In the genomic region with DNA sequence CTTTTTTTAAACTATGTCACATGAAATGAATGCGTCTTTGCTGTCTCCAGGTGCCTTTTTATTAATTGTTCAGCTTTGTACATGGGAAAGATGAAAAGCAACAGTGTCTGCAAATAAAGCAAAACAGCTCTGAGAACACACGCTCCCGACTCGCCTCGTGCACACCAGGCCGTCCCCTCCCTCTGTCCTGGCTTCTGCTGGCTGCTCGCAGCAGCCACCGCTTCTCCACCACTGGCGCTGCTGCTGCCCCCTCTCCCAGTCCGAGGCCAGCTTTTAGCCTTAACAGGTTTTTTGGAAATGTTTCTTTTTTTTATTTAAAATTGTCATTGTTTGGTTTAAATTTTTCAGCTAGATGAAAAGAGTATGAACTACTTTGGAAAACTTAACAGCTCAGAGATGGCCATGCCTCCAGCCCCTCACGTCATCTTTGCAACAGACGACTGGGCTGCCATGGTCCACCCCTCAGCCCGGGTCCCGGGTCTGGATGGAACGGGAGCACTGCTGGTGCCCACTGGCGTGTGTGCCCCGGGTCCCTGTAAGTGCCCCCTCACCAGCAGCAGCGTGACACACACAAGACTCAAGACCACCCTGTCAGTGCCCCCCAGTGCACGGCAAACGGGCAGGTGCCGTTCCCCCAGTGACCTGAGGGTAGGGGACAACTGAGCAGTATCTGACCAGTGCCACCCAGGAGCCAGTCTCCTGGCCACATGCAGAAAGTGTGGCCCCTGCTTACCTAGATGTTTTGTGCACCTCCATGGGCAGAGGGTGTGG, we compare ENCODE assay signal across 29 cellular contexts.
"Had no signal": no experiment of that assay in that cellular context is flagged by ENCODE, and none has a peak within 500 bp of the region (broad histone marks: within the 10 kb centered on the region; RNA-seq: fewer than 3 reads in every experiment).

No MANE protein-coding gene starts in this region.

- H3K4me1 Mint-ChIP-seq: activated naive CD8-positive, alpha-beta T cell treated with anti-CD3 and anti-CD28 coated beads, Interleukin-2, amount 10 ng/mL, durations not matched to agents 7 days and 5 days; nephron; stimulated activated memory B cell treated with anti-CD40 and anti-IgM and Interleukin-4, amounts not matched to agents 10 μg/mL and 1 μg/mL and 100 μg/mL, for 72 hours; stimulated activated naive CD8-positive, alpha-beta T cell treated with anti-CD3 and anti-CD28 coated beads, Interleukin-15, amount 100 ng/mL, for 72 hours had no signal

- H3K27me3 Mint-ChIP-seq: activated CD8-positive, alpha-beta T cell treated with anti-CD3 and anti-CD28 coated beads for 36 hours; brain; progenitor cell of endocrine pancreas; stimulated activated memory B cell treated with anti-CD40 and anti-IgM and Interleukin-4, amounts not matched to agents 10 μg/mL and 1 μg/mL and 100 μg/mL, for 72 hours had no signal

- H3K9me3 Mint-ChIP-seq: activated naive CD4-positive, alpha-beta T cell treated with anti-CD3 and anti-CD28 coated beads for 36 hours; brain; nephron; stimulated activated memory B cell treated with anti-CD40 and anti-IgM and Interleukin-4, amounts not matched to agents 10 μg/mL and 1 μg/mL and 100 μg/mL, for 72 hours; WTC11 had no signal

- H3K27ac ChIP-seq: ascending aorta, esophagus muscularis mucosa, foreskin keratinocyte, neutrophil, ovary, upper lobe of left lung had no signal

- H3K27ac Mint-ChIP-seq: activated CD8-positive, alpha-beta T cell treated with anti-CD3 and anti-CD28 coated beads for 36 hours; activated naive CD4-positive, alpha-beta T cell treated with anti-CD3 and anti-CD28 coated beads for 36 hours; activated naive CD8-positive, alpha-beta T cell treated with anti-CD3 and anti-CD28 coated beads, Interleukin-2, amount 10 ng/mL, durations not matched to agents 7 days and 5 days; dendritic cell treated with granulocyte-macrophage colony-stimulating factor and Interleukin-4, amounts not matched to agents 40 ng/mL and 50 ng/mL, for 4 days; nephron; progenitor cell of endocrine pancreas; stimulated activated memory B cell treated with anti-CD40 and anti-IgM and Interleukin-4, amounts not matched to agents 10 μg/mL and 1 μg/mL and 100 μg/mL, for 72 hours; stimulated activated naive CD8-positive, alpha-beta T cell treated with anti-CD3 and anti-CD28 coated beads, Interleukin-15, amount 100 ng/mL, for 72 hours; WTC11 had no signal

- ATAC-seq: activated CD8-positive, alpha-beta T cell treated with anti-CD3 and anti-CD28 coated beads for 36 hours; foreskin keratinocyte; left ventricle myocardium superior; stimulated activated memory B cell treated with anti-CD40 and anti-IgM and Interleukin-4, amounts not matched to agents 10 μg/mL and 1 μg/mL and 100 μg/mL, for 72 hours; stimulated activated naive CD8-positive, alpha-beta T cell treated with anti-CD3 and anti-CD28 coated beads, Interleukin-15, amount 100 ng/mL, for 72 hours; WTC11 had no signal

- H3K4me3 ChIP-seq: ascending aorta, esophagus muscularis mucosa, ovary, sigmoid colon, upper lobe of left lung had no signal

- DNase-seq: activated CD4-positive, alpha-beta T cell treated with anti-CD3 and anti-CD28 coated beads, Interleukin-2, amount 50 U/mL, for 1 hour; activated CD8-positive, alpha-beta T cell treated with anti-CD3 and anti-CD28 coated beads for 36 hours; activated effector memory CD4-positive, alpha-beta T cell treated with Interleukin-2 at 50 U/mL for 16 hours; activated naive CD4-positive, alpha-beta T cell treated with anti-CD3 and anti-CD28 coated beads for 36 hours; activated naive CD8-positive, alpha-beta T cell treated with anti-CD3 and anti-CD28 coated beads, Interleukin-2, amount 10 ng/mL, durations not matched to agents 7 days and 5 days; activated T-cell treated with anti-CD3 and anti-CD28 coated beads for 4 hours; caudate nucleus; effector CD4-positive, alpha-beta T cell; foreskin keratinocyte; left ventricle myocardium superior; ovary; sigmoid colon; small intestine; stimulated activated CD4-positive, alpha-beta T cell treated with anti-CD3 and anti-CD28 coated beads, Interleukin-1b, Interleukin-23, amount 100 ng/mL, for 48 hours; stimulated activated CD4-positive, alpha-beta T cell treated with anti-CD3 and anti-CD28 coated beads, Interleukin-4, amount 100 ng/mL, for 4 hours; stimulated activated CD8-positive, alpha-beta memory T cell treated with anti-CD3 and anti-CD28 coated beads, Interleukin-4, amount 100 ng/mL, for 48 hours; substantia nigra; T-helper 2 cell had no signal

- H3K9me3 ChIP-seq: ascending aorta, esophagus muscularis mucosa, neutrophil, ovary, sigmoid colon, upper lobe of left lung had no signal

- H3K36me3 ChIP-seq: esophagus muscularis mucosa, neutrophil, ovary, sigmoid colon, upper lobe of left lung had no signal

- H3K36me3 Mint-ChIP-seq: activated naive CD8-positive, alpha-beta T cell treated with anti-CD3 and anti-CD28 coated beads, Interleukin-2, amount 10 ng/mL, durations not matched to agents 7 days and 5 days; brain; stimulated activated memory B cell treated with anti-CD40 and anti-IgM and Interleukin-4, amounts not matched to agents 10 μg/mL and 1 μg/mL and 100 μg/mL, for 72 hours; WTC11 had no signal

- H3K4me3 Mint-ChIP-seq: activated CD8-positive, alpha-beta T cell treated with anti-CD3 and anti-CD28 coated beads for 36 hours; activated naive CD4-positive, alpha-beta T cell treated with anti-CD3 and anti-CD28 coated beads for 36 hours; activated naive CD8-positive, alpha-beta T cell treated with anti-CD3 and anti-CD28 coated beads, Interleukin-2, amount 10 ng/mL, durations not matched to agents 7 days and 5 days; brain; dendritic cell treated with granulocyte-macrophage colony-stimulating factor and Interleukin-4, amounts not matched to agents 40 ng/mL and 50 ng/mL, for 4 days; nephron; stimulated activated memory B cell treated with anti-CD40 and anti-IgM and Interleukin-4, amounts not matched to agents 10 μg/mL and 1 μg/mL and 100 μg/mL, for 72 hours; stimulated activated naive CD8-positive, alpha-beta T cell treated with anti-CD3 and anti-CD28 coated beads, Interleukin-15, amount 100 ng/mL, for 72 hours; WTC11 had no signal

- H3K4me1 ChIP-seq: ascending aorta, foreskin keratinocyte, upper lobe of left lung had no signal

- H3K27me3 ChIP-seq: ascending aorta, foreskin keratinocyte, ovary, sigmoid colon, upper lobe of left lung had no signal
